Comparison of ENCODE assay signal across 18 cellular contexts in genomic region chr16:46756772-46757171, GRCh38. TPM values are rescaled to one million over a fixed set of nuclear protein-coding genes. Genes with fewer than 3 reads are reported as not detected.
"Had no signal": no experiment of that assay in that cellular context is flagged by ENCODE, and none has a peak within 500 bp of the region (broad histone marks: within the 10 kb centered on the region; RNA-seq: fewer than 3 reads in every experiment).

No MANE protein-coding gene starts in this region.

- ATAC-seq: activated CD4-positive, CD25-positive, alpha-beta regulatory T cell treated with anti-CD3 and anti-CD28 coated beads, Interleukin-2, amount 50 U/mL, for 24 hours; activated naive CD8-positive, alpha-beta T cell treated with anti-CD3 and anti-CD28 coated beads, Interleukin-2, amount 50 U/mL, for 24 hours; activated T-helper 17 cell treated with anti-CD3 and anti-CD28 coated beads, Interleukin-2, amount 50 U/mL, for 72 hours; T-cell had no signal

- H3K4me3 ChIP-seq: ascending aorta, left lung, stomach, testis had no signal

- H3K27ac ChIP-seq: ascending aorta, left lung, stomach, testis had no signal

- DNase-seq: activated CD4-positive, alpha-beta T cell treated with anti-CD3 and anti-CD28 coated beads, Interleukin-2, amount 50 U/mL, for 4 hours; activated naive CD4-positive, alpha-beta T cell treated with Interleukin-2 at 50 U/mL for 16 hours; activated naive CD8-positive, alpha-beta T cell treated with anti-CD3 and anti-CD28 coated beads, Interleukin-2, amount 50 U/mL, for 24 hours; activated T-cell treated with anti-CD3 and anti-CD28 coated beads for 4 hours; hippocampal formation; left lung; occipital lobe; stimulated activated CD4-positive, alpha-beta T cell treated with anti-CD3 and anti-CD28 coated beads, Interleukin-12 subunit alpha, Interleukin-12 subunit beta, amount 100 ng/mL, for 4 hours; stimulated activated CD4-positive, alpha-beta T cell treated with anti-CD3 and anti-CD28 coated beads, Interleukin-2, amount 100 ng/mL, for 24 hours; T-cell; T-helper 9 cell; testis had no signal

- H3K27me3 ChIP-seq: ascending aorta, testis had no signal

- H3K36me3 Mint-ChIP-seq: memory B cell, T-cell had no signal

- H3K9me3 ChIP-seq: ascending aorta, left lung, stomach, testis had no signal

- H3K4me1 Mint-ChIP-seq: activated naive CD8-positive, alpha-beta T cell treated with anti-CD3 and anti-CD28 coated beads, Interleukin-2, amount 50 U/mL, for 24 hours; activated T-helper 17 cell treated with anti-CD3 and anti-CD28 coated beads, Interleukin-2, amount 50 U/mL, for 72 hours had no signal

- H3K27me3 Mint-ChIP-seq: activated naive CD8-positive, alpha-beta T cell treated with anti-CD3 and anti-CD28 coated beads, Interleukin-2, amount 50 U/mL, for 24 hours; memory B cell had no signal

- H3K27ac Mint-ChIP-seq: activated naive CD8-positive, alpha-beta T cell treated with anti-CD3 and anti-CD28 coated beads, Interleukin-2, amount 50 U/mL, for 24 hours; activated T-helper 17 cell treated with anti-CD3 and anti-CD28 coated beads, Interleukin-2, amount 50 U/mL, for 72 hours; memory B cell; nephron; T-cell had no signal

- H3K4me1 ChIP-seq: ascending aorta, left lung had no signal

- H3K9me3 Mint-ChIP-seq: activated naive CD8-positive, alpha-beta T cell treated with anti-CD3 and anti-CD28 coated beads, Interleukin-2, amount 50 U/mL, for 24 hours; activated T-helper 17 cell treated with anti-CD3 and anti-CD28 coated beads, Interleukin-2, amount 50 U/mL, for 72 hours; memory B cell; nephron; T-cell had no signal

- H3K36me3 ChIP-seq: ascending aorta, left lung, stomach had no signal

- H3K4me3 Mint-ChIP-seq: activated naive CD8-positive, alpha-beta T cell treated with anti-CD3 and anti-CD28 coated beads, Interleukin-2, amount 50 U/mL, for 24 hours; activated T-helper 17 cell treated with anti-CD3 and anti-CD28 coated beads, Interleukin-2, amount 50 U/mL, for 72 hours; memory B cell; nephron; T-cell had no signal

RNA-seq across cellular contexts. Expression of gene MYLK3, which starts 8.6 kb away (rescaled TPM):
- total RNA-seq: ascending aorta had no signal
